17 cellular contexts compared by ENCODE assay signal in the genomic region with DNA sequence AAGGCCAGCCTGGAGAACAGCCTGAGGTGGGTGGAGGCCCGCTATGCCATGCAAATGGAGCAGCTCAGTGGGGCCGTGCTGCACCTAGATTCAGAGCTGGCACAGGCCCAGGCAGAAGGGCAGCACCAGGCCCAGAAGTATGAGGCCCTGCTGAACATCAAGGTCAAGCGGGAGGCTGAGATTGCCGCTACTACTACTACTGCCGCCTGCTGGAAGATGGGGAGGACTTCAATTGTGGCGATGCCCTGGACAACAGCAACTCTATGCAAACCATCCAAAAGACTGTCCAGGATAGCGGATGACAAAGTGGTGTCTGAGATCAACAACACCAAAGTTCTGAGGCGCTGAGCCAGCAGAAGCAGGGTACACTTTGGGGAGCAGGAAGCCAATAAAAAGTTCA. TPM values are rescaled to one million over a fixed set of nuclear protein-coding genes. Genes with fewer than 3 reads are reported as not detected.
A peak's percentile ranks its signal among the peaks of the same experiment; 100 is the strongest.
DNase-seq lines count a peak whose midpoint lies in the region; ATAC-seq and TF ChIP-seq lines count a peak whose summit lies in the region.
"Had no signal": no experiment of that assay in that cellular context is flagged by ENCODE, and none has a peak within 500 bp of the region (broad histone marks: within the 10 kb centered on the region; RNA-seq: fewer than 3 reads in every experiment).

No MANE protein-coding gene starts in this region.

- CTCF ChIA-PET in A673 (lab: Charles Lee), result no interaction called here
- CTCF ChIA-PET in OCI-LY7 (lab: Charles Lee; ENCODE audit: unreplicated experiment), result interaction anchor here (0.6 to 3.7 kb wide), 2 partner anchors 9 to 22 kb away, joined by 3 to 20 read pairs; no protein-coding TSS in a partner anchor

- POLR2A ChIA-PET in A673 (lab: Charles Lee; ENCODE audit: low non-redundant PET) (no interaction called here), OCI-LY7 (lab: Charles Lee) (no interaction called here)

- ATAC-seq in HG03432 (IDR thresholded peaks at IDR 0.05; ENCODE audit: unreplicated experiment), result no peak
- no peak for ATAC-seq in GM18868 (IDR thresholded peaks at IDR 0.05; ENCODE audit: unreplicated experiment)
- ATAC-seq: effector memory CD8-positive, alpha-beta T cell; psoas muscle; T-helper 17 cell had no signal

- no peak overlapping the region for H3K4me3 ChIP-seq in A673 (ENCODE audit: low read depth, low read length, poor library complexity, severe bottlenecking)
- H3K4me3 ChIP-seq in GM23248, result no peak overlapping the region
- no peak overlapping the region for H3K4me3 ChIP-seq in OCI-LY7 (ENCODE audit: low read depth, low read length, poor library complexity, severe bottlenecking)
- H3K4me3 ChIP-seq in thyroid gland (replicated peaks in 1 of 3), result no peak overlapping the region
- H3K4me3 ChIP-seq: psoas muscle had no signal

- BruUV-seq in A673 (replicated peaks; lab: Mats Ljungman, UMichigan), result no TSS peak
- BruUV-seq in OCI-LY7 (replicated peaks; lab: Mats Ljungman, UMichigan), result no TSS peak

- no peak overlapping the region for H3K4me2 ChIP-seq in GM23248 (ENCODE audit: unreplicated experiment)
- H3K4me2 ChIP-seq in OCI-LY7 (ENCODE audit: low read length), result no peak overlapping the region

- peak; percentile 29; the same call in 1 of the 2 replicates for TF ChIP-seq CTCF in A673 (conservative IDR thresholded peaks at IDR 0.05; ENCODE audit: low read depth, low read length)
- TF ChIP-seq CTCF in OCI-LY7 (conservative IDR thresholded peaks at IDR 0.05; ENCODE audit: low read length), result peak; percentile 38; the same call in 1 of the 2 replicates
- peak; percentile 27 for TF ChIP-seq CTCF in endothelial cell (IDR thresholded peaks at IDR 0.05; ENCODE audit: unreplicated experiment)
- TF ChIP-seq CTCF in thyroid gland (IDR thresholded peaks at IDR 0.05), result no peak

- H3K9me2 ChIP-seq in GM23248 (ENCODE audit: insufficient read depth) (no peaks in the 10 kb centered on the region), OCI-LY7 (ENCODE audit: insufficient read depth, low read length) (no peaks in the 10 kb centered on the region)

- H2AFZ ChIP-seq in GM23248, result no peak overlapping the region
- no peak overlapping the region for H2AFZ ChIP-seq in OCI-LY7 (ENCODE audit: low read length)

- H3K4me1 ChIP-seq in A673 (ENCODE audit: insufficient read depth, low read length, poor library complexity, severe bottlenecking) (peaks cover 5% of the 10 kb centered on the region), GM23248 (ENCODE audit: insufficient read depth) (peaks cover 8% of the 10 kb centered on the region; the same call in 1 of the 2 replicates), OCI-LY7 (ENCODE audit: insufficient read depth, low read length, poor library complexity, severe bottlenecking) (peaks cover 17% of the 10 kb centered on the region), thyroid gland (peaks cover 5 to 10% of the 10 kb centered on the region in 2 donors)

- H3K27me3 ChIP-seq in A673 (replicated peaks; ENCODE audit: insufficient read depth, low read depth, low read length, poor library complexity), result peaks cover 10% of the 10 kb centered on the region
- H3K27me3 ChIP-seq in GM23248 (replicated peaks; ENCODE audit: insufficient read depth), result no peaks in the 10 kb centered on the region
- H3K27me3 ChIP-seq in thyroid gland, result no peaks in the 10 kb centered on the region

- peaks cover 2% of the 10 kb centered on the region for H3K27me3 Mint-ChIP-seq in endothelial cell (ENCODE audit: unreplicated experiment)

- intact Hi-C loops in A673 (cut with micrococcal nuclease; ENCODE audit: unreplicated experiment), result no loop called here
- intact Hi-C loops in OCI-LY7 (cut with micrococcal nuclease; ENCODE audit: unreplicated experiment), result loop anchor here (5.0 kb wide), 2 partner anchors 42 to 317 kb away; no protein-coding TSS in a partner anchor
- intact Hi-C loops in thyroid gland (cut with DNase I), result no loop called here

- peaks cover 15% of the 10 kb centered on the region for H3K4me1 Mint-ChIP-seq in endothelial cell (ENCODE audit: unreplicated experiment)

- DNase-seq in A673 (ENCODE audit: low spot score) (peak; percentile 16), GM23248 (peak; percentile 52), OCI-LY7 (ENCODE audit: low spot score) (no peak), endothelial cell (ENCODE audit: low spot score) (no peak), thyroid gland (no peak), Kasumi-1 (lab: John Stamatoyannopoulos, UW) (no peak)
- DNase-seq: activated CD4-positive, alpha-beta T cell treated with anti-CD3 and anti-CD28 coated beads, Interleukin-2, amount 50 U/mL, for 48 hours; effector memory CD8-positive, alpha-beta T cell; GOT3; psoas muscle; stimulated activated CD4-positive, alpha-beta T cell treated with anti-CD3 and anti-CD28 coated beads, Interleukin-2, amount 100 ng/mL, for 24 hours; T-helper 17 cell; trophoblast cell had no signal

- TF ChIP-seq POLR2A in thyroid gland (IDR thresholded peaks at IDR 0.05), result no peak

- no peaks in the 10 kb centered on the region for H3K9me3 ChIP-seq in A673 (ENCODE audit: low read depth, low read length, poor library complexity, severe bottlenecking)
- H3K9me3 ChIP-seq in GM23248 (ENCODE audit: low read depth), result no peaks in the 10 kb centered on the region
- H3K9me3 ChIP-seq in OCI-LY7 (ENCODE audit: low read length), result peaks cover 7% of the 10 kb centered on the region; the same call in 1 of the 2 replicates
- H3K9me3 ChIP-seq in thyroid gland, result no peaks in the 10 kb centered on the region
- H3K9me3 ChIP-seq: psoas muscle had no signal

- H3K36me3 ChIP-seq in A673 (ENCODE audit: insufficient read depth, low read length, poor library complexity, severe bottlenecking), result no peaks in the 10 kb centered on the region
- H3K36me3 ChIP-seq in GM23248 (ENCODE audit: low read depth), result no peaks in the 10 kb centered on the region
- H3K36me3 ChIP-seq in OCI-LY7 (ENCODE audit: insufficient read depth, low read length), result no peaks in the 10 kb centered on the region
- no peaks in the 10 kb centered on the region for H3K36me3 ChIP-seq in thyroid gland

- peaks cover 18% of the 10 kb centered on the region for H3K79me2 ChIP-seq in GM23248 (ENCODE audit: insufficient read depth)
- H3K79me2 ChIP-seq in OCI-LY7 (ENCODE audit: insufficient read depth, low read depth, low read length), result peaks cover 11% of the 10 kb centered on the region; the same call in 1 of the 2 replicates

- H4K20me1 ChIP-seq in GM23248 (ENCODE audit: insufficient read depth), result no peaks in the 10 kb centered on the region
- no peaks in the 10 kb centered on the region for H4K20me1 ChIP-seq in OCI-LY7 (ENCODE audit: insufficient read depth, low read length)

- no peaks in the 10 kb centered on the region for H3F3A ChIP-seq in GM23248 (ENCODE audit: insufficient read depth)

- H3K36me3 Mint-ChIP-seq in endothelial cell (ENCODE audit: low read depth, unreplicated experiment), result no peaks in the 10 kb centered on the region

- no peak overlapping the region for H3K27ac Mint-ChIP-seq in endothelial cell (ENCODE audit: unreplicated experiment)
- H3K27ac Mint-ChIP-seq: activated T-helper 2 cell treated with anti-CD3 and anti-CD28 coated beads, Interferon-gamma antibody, Interleukin-2, Interleukin-4, amounts not matched to agents 10 μg/mL and 5 μg/mL and 100 μg/mL, durations not matched to agents 14 hours and 24 hours and 36 hours; effector memory CD8-positive, alpha-beta T cell; T-helper 17 cell had no signal

- peak overlapping the region; percentile 62 for H3K4me3 Mint-ChIP-seq in endothelial cell (ENCODE audit: unreplicated experiment)
- H3K4me3 Mint-ChIP-seq: effector memory CD8-positive, alpha-beta T cell; T-helper 17 cell had no signal

- no peak overlapping the region for H3K9ac ChIP-seq in GM23248

- no peaks in the 10 kb centered on the region for H3K9me3 Mint-ChIP-seq in endothelial cell (ENCODE audit: unreplicated experiment)

- 15 to 19% methylated on average over 8 of the region's 8 CpGs for WGBS in GM23248 (ENCODE audit: low coverage in 1 of 2, low lambda C conversion rate in 2 of 2, missing lambda C conversion rate in 2 of 2), 2 experiments
- WGBS in thyroid gland, 2 donors, result 59 to 80% methylated on average over 8 of the region's 8 CpGs

- H3K27ac ChIP-seq in A673 (ENCODE audit: low read depth, low read length, poor library complexity, severe bottlenecking) (no peak overlapping the region), GM23248 (no peak overlapping the region), OCI-LY7 (ENCODE audit: low read depth, low read length, poor library complexity, severe bottlenecking) (no peak overlapping the region), thyroid gland (no peak overlapping the region)
- H3K27ac ChIP-seq: psoas muscle had no signal

- in situ Hi-C loops in GM23248 (cut with MboI), result no loop called here

RNA-seq across cellular contexts. Expression of gene TMEM218, which starts 3.1 kb away (rescaled TPM):
- total RNA-seq in A673 (2021), result 28.8 and 32.5 TPM in 2 replicates
- total RNA-seq in GM23248 (2014; rRNA removed; shearing (Covaris generic)), result 31.9 and 44.9 TPM in 2 replicates
- polyA plus RNA-seq in GM23248 (2016; fragmentation: Nextera tagmentation; extraction: Ambion mirVana), result 30.1 and 32.8 TPM in 2 replicates
- total RNA-seq in OCI-LY7 (2014; rRNA removed; shearing (Covaris generic)), result 19.6 and 28.1 TPM in 2 replicates
- 24.4 and 25.4 TPM in 2 replicates for total RNA-seq in OCI-LY7 (2022)
- 11.4 TPM for total RNA-seq in endothelial cell (ENCODE audit: unreplicated experiment)
- 10 to 100 TPM; 24.2 to 31.5 (median 26.1) TPM for total RNA-seq in thyroid gland

RNA-seq across cellular contexts. Expression of gene PKNOX2, which starts 50.0 kb away (rescaled TPM):
- total RNA-seq in A673 (2021), result 1.1 and 1.4 TPM in 2 replicates
- total RNA-seq in GM23248 (2014; rRNA removed; shearing (Covaris generic)), result 0.51 and 0.76 TPM in 2 replicates
- polyA plus RNA-seq in GM23248 (2016; fragmentation: Nextera tagmentation; extraction: Ambion mirVana), result 0.08 and 0.21 TPM in 2 replicates
- total RNA-seq in OCI-LY7 (2014; rRNA removed; shearing (Covaris generic)), result not detected in 2 replicates
- not detected in 2 replicates for total RNA-seq in OCI-LY7 (2022)
- total RNA-seq in endothelial cell (ENCODE audit: unreplicated experiment), result 41.8 TPM
- 10 to 100 TPM in 3 of 4 donors, 1 to 10 TPM in 1; 6.3 to 28.0 (median 18.7) TPM for total RNA-seq in thyroid gland
- total RNA-seq: activated T-helper 2 cell treated with anti-CD3 and anti-CD28 coated beads, Interferon-gamma antibody, Interleukin-2, Interleukin-4, amounts not matched to agents 10 μg/mL and 5 μg/mL and 100 μg/mL, durations not matched to agents 14 hours and 24 hours and 36 hours; MCF 10A; T-helper 17 cell had no signal

RNA-seq across cellular contexts. Expression of gene SLC37A2, which starts 51.4 kb away (rescaled TPM):
- total RNA-seq in A673 (2021) (0.26 TPM in 1 of 2 replicates, not detected in the other), OCI-LY7 (2022) (0.72 and 0.93 TPM in 2 replicates), endothelial cell (ENCODE audit: unreplicated experiment) (0.49 TPM), thyroid gland (1 to 10 TPM; 2.1 to 3.6 (median 3.4) TPM)
- total RNA-seq in GM23248 (2014; rRNA removed; shearing (Covaris generic)), result 2.6 and 5.2 TPM in 2 replicates
- 1.2 and 1.7 TPM in 2 replicates for polyA plus RNA-seq in GM23248 (2016; fragmentation: Nextera tagmentation; extraction: Ambion mirVana)
- total RNA-seq in OCI-LY7 (2014; rRNA removed; shearing (Covaris generic)), result 0.57 and 0.82 TPM in 2 replicates

Comparison
In these comparisons a context has a peak if more than half of its experiments do, and no peak if none do; other contexts are left out.
1. DNase-seq: peak in A673 (single experiment) and GM23248 (single experiment); none in OCI-LY7 (single experiment), endothelial cell (single experiment), thyroid gland (0 of 2) and Kasumi-1 (0 of 2).
2. CTCF ChIP-seq: peak in A673 (single experiment), OCI-LY7 (single experiment) and endothelial cell (single experiment); none in thyroid gland (0 of 6).